Comparison of ENCODE assay signal across 12 cellular contexts in genomic region chr1:147390185-147390542, GRCh38.
"Had no signal": no experiment of that assay in that cellular context is flagged by ENCODE, and none has a peak within 500 bp of the region (broad histone marks: within the 10 kb centered on the region; RNA-seq: fewer than 3 reads in every experiment).

No MANE protein-coding gene starts in this region.

- H2AFZ ChIP-seq: parathyroid adenoma had no signal

- H3K36me3 ChIP-seq: cardiac muscle cell, neutrophil, thoracic aorta, upper lobe of right lung had no signal

- H3K9me3 ChIP-seq: neutrophil, thoracic aorta, upper lobe of right lung had no signal

- H3K9ac ChIP-seq: parathyroid adenoma had no signal

- FAIRE-seq: colon, kidney had no signal

- DNase-seq: activated CD4-positive, alpha-beta T cell treated with anti-CD3 and anti-CD28 coated beads for 36 hours; activated CD4-positive, alpha-beta T cell treated with anti-CD3 and anti-CD28 coated beads, Interleukin-2, amount 50 U/mL, for 48 hours; activated gamma-delta T cell treated with Interleukin-2 at 50 U/mL for 16 hours; stimulated activated naive B cell treated with anti-CD40 and anti-IgM and Interleukin-4, amounts not matched to agents 10 μg/mL and 1 μg/mL and 100 μg/mL, for 72 hours; upper lobe of right lung had no signal

- H3K27ac ChIP-seq: cardiac muscle cell, neutrophil, parathyroid adenoma, thoracic aorta, upper lobe of right lung had no signal

- H3K4me3 ChIP-seq: cardiac muscle cell, lung, thoracic aorta, upper lobe of right lung had no signal

- H3K27me3 ChIP-seq: cardiac muscle cell, neutrophil, upper lobe of right lung had no signal

- H3K4me1 ChIP-seq: parathyroid adenoma, upper lobe of right lung had no signal

- H3K79me2 ChIP-seq: parathyroid adenoma had no signal
